ENCODE assay signal across 1 cellular context in genomic region chr5:150627731-150628545, GRCh38.
TF ChIP-seq lines count a peak whose summit lies in the region.

No MANE protein-coding gene starts in this region.

TF ChIP-seq in HepG2, 621 proteins besides CTCF, POLR2A, EP300 and RAD21:
- no peak for TF ChIP-seq ZNF225 (CRISPR knock-in tag; IDR thresholded peaks at IDR 0.05)
- no peak for TF ChIP-seq DNMT3B (CRISPR knock-in tag; conservative IDR thresholded peaks at IDR 0.05)
- TF ChIP-seq ZBTB43 (CRISPR knock-in tag; conservative IDR thresholded peaks at IDR 0.05): no peak
- TF ChIP-seq, protein P1, sequence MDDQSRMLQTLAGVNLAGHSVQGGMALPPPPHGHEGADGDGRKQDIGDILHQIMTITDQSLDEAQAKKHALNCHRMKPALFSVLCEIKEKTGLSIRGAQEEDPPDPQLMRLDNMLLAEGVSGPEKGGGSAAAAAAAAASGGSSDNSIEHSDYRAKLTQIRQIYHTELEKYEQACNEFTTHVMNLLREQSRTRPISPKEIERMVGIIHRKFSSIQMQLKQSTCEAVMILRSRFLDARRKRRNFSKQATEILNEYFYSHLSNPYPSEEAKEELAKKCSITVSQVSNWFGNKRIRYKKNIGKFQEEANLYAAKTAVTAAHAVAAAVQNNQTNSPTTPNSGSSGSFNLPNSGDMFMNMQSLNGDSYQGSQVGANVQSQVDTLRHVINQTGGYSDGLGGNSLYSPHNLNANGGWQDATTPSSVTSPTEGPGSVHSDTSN (CRISPR knock-in tag; IDR thresholded peaks at IDR 0.05; ENCODE audit: borderline replicate concordance): no peak
- no peak for TF ChIP-seq HMG20A (CRISPR knock-in tag; IDR thresholded peaks at IDR 0.05; ENCODE audit: borderline replicate concordance)
- no peak for TF ChIP-seq ZBTB1 (CRISPR knock-in tag; IDR thresholded peaks at IDR 0.05; ENCODE audit: borderline replicate concordance)
- TF ChIP-seq ZNF124 (CRISPR knock-in tag; IDR thresholded peaks at IDR 0.05): no peak
- no peak for TF ChIP-seq SCMH1 (CRISPR knock-in tag; IDR thresholded peaks at IDR 0.05; ENCODE audit: borderline replicate concordance)
- TF ChIP-seq CBFB (CRISPR knock-in tag; IDR thresholded peaks at IDR 0.05): no peak
- TF ChIP-seq NCOA1 (CRISPR knock-in tag; IDR thresholded peaks at IDR 0.05): no peak
- no peak for TF ChIP-seq SNAPC2 (CRISPR knock-in tag; IDR thresholded peaks at IDR 0.05)
